In the genomic region with DNA sequence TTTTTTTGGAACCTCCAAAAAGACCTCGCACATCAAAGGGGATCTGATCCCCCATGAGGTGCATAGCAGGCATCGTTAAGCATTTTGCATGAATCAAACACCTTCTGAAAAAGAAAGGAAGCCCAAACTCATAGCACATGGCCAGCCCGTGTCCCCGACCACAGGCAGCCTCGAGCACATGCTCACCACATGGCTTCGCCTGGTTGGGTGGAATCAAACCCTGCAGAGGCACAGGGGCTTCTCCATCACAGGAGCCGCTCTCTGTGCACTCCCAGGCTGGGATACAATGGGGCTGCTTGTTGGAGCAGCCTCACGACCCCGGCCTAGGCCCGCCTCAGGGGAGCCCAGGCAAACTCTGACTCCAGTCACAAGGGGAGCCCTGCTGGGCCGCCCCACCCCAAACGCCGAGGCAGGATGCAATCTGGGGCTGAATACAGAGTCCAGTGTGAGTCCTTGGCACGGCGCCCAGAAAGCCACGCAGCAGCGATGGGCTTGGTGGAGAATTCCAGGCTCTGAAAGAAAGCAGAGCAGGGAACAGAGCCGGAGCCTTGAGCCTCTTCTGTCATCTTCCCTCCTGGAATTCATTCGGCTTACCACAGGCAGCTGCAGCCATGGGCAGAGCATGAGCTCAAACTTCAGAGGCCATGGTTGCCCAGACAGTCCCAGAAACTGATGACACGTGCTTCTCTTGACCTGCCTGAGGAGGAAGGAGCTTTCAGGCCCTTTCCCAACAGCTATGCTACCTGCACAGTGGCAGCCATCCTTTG, we compare ENCODE assay signal across 1 cellular context.
TF ChIP-seq lines count a peak whose summit lies in the region.

No MANE protein-coding gene starts in this region.

TF ChIP-seq in SK-N-SH, 30 proteins besides CTCF, POLR2A, EP300 and RAD21 (continued from another document):
- TF ChIP-seq ZBTB33 (IDR thresholded peaks at IDR 0.05; ENCODE audit: borderline replicate concordance, low read depth): no peak
- peak; percentile 39; the same call in 1 of the 2 replicates for TF ChIP-seq TCF12 (IDR thresholded peaks at IDR 0.05)
- peak; percentile 25; the same call in 1 of the 2 replicates for TF ChIP-seq MXI1 (IDR thresholded peaks at IDR 0.05; ENCODE audit: low read depth, low read length)
- TF ChIP-seq NRF1 (IDR thresholded peaks at IDR 0.05; ENCODE audit: low read depth, low read length): no peak
- no peak for TF ChIP-seq YY1 (IDR thresholded peaks at IDR 0.05; ENCODE audit: low read depth)
- TF ChIP-seq FOXJ3 (CRISPR knock-in tag; IDR thresholded peaks at IDR 0.05): no peak
- TF ChIP-seq SMC3 (IDR thresholded peaks at IDR 0.05; ENCODE audit: low read depth, low read length): peak; percentile 7; the same call in 1 of the 2 replicates
- no peak for TF ChIP-seq JUND (IDR thresholded peaks at IDR 0.05)
- no peak for TF ChIP-seq IRF3 (IDR thresholded peaks at IDR 0.05; ENCODE audit: low read depth, low read length)
- TF ChIP-seq, protein P1, sequence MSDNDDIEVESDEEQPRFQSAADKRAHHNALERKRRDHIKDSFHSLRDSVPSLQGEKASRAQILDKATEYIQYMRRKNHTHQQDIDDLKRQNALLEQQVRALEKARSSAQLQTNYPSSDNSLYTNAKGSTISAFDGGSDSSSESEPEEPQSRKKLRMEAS (IDR thresholded peaks at IDR 0.05; ENCODE audit: low read depth): no peak
- TF ChIP-seq RCOR1 (IDR thresholded peaks at IDR 0.05; ENCODE audit: low read length): peak; percentile 50; the same call in 1 of the 2 replicates
- no peak for TF ChIP-seq FOXM1 (IDR thresholded peaks at IDR 0.05; ENCODE audit: low read depth)
- TF ChIP-seq REST (IDR thresholded peaks at IDR 0.05; ENCODE audit: low read depth, low read length): no peak
- no peak for TF ChIP-seq ELF1 (IDR thresholded peaks at IDR 0.05)
- no peak for TF ChIP-seq TAF1 (IDR thresholded peaks at IDR 0.05; ENCODE audit: borderline replicate concordance, low read depth, low read length)
- TF ChIP-seq SIN3A (IDR thresholded peaks at IDR 0.05; ENCODE audit: borderline replicate concordance, low read depth, low read length): no peak
- TF ChIP-seq RFX5 (IDR thresholded peaks at IDR 0.05; ENCODE audit: low read length): 0 out of 2 replicates have a peak, but pooled peaks have one; percentile 39
- TF ChIP-seq NFIC (IDR thresholded peaks at IDR 0.05; ENCODE audit: borderline replicate concordance): peak; percentile 66
- peak; percentile 32; the same call in 1 of the 2 replicates for TF ChIP-seq GATA2 (CRISPR knock-in tag; IDR thresholded peaks at IDR 0.05)
- TF ChIP-seq USF1 (IDR thresholded peaks at IDR 0.05; ENCODE audit: borderline replicate concordance, low read depth): no peak
- no peak for TF ChIP-seq RXRA (IDR thresholded peaks at IDR 0.05; ENCODE audit: borderline replicate concordance, low read depth)
- TF ChIP-seq CHD2 (IDR thresholded peaks at IDR 0.05; ENCODE audit: low read length, partially characterized antibody): no peak
- no peak for TF ChIP-seq FOSL2 (IDR thresholded peaks at IDR 0.05; ENCODE audit: borderline replicate concordance, low read depth)
- no peak for TF ChIP-seq MEF2A (IDR thresholded peaks at IDR 0.05; ENCODE audit: borderline replicate concordance, low read depth)
- no peak for TF ChIP-seq TEAD4 (IDR thresholded peaks at IDR 0.05; ENCODE audit: borderline replicate concordance, insufficient read depth)
